In the genomic region with DNA sequence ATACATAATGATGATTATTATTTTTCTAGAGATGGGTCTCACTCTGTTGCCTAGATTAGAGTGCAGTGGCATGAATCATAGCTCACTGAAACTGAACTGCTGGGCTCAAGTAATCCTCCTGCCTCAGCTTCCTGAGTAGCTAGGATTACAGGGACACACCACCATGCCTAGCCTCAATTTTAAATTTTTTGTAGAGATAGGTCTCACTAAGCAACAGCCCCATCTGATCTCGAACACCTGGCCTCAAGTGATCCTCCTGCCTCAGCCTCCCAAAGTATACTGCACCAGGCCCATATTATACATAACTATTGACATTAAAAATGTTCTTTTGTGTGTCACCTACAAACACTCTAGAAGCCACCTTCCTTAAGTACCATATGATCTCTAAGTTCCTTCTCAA, we compare ENCODE assay signal across 10 cellular contexts. TPM values are rescaled to one million over a fixed set of nuclear protein-coding genes. Genes with fewer than 3 reads are reported as not detected.
DNase-seq lines count a peak whose midpoint lies in the region; ATAC-seq and TF ChIP-seq lines count a peak whose summit lies in the region.
"Had no signal": no experiment of that assay in that cellular context is flagged by ENCODE, and none has a peak within 500 bp of the region (broad histone marks: within the 10 kb centered on the region; RNA-seq: fewer than 3 reads in every experiment).

No MANE protein-coding gene starts in this region.

- H3K4me3 Mint-ChIP-seq in CD4-positive, alpha-beta T cell, result no peak overlapping the region
- H3K4me3 Mint-ChIP-seq: IgD-negative memory B cell had no signal

- POLR2A ChIA-PET in CD4-positive, alpha-beta T cell (lab: Charles Lee), result interaction anchor here (1.8 kb wide), 1 partner anchor 81 kb away, joined by 5 read pairs; a partner anchor contains a TSS
- POLR2A ChIA-PET in OCI-LY7 (lab: Charles Lee), result interaction anchor here (1.0 kb wide), 1 partner anchor 1003 kb away, joined by 3 read pairs; no protein-coding TSS in a partner anchor

- no peaks in the 10 kb centered on the region for H3K36me3 Mint-ChIP-seq in CD4-positive, alpha-beta T cell (ENCODE audit: low read depth)
- H3K36me3 Mint-ChIP-seq: IgD-negative memory B cell had no signal

- no peaks in the 10 kb centered on the region for H3K9me2 ChIP-seq in OCI-LY7 (ENCODE audit: insufficient read depth, low read length)

- TF ChIP-seq CTCF in CD4-positive, alpha-beta T cell (IDR thresholded peaks at IDR 0.05), result no peak
- TF ChIP-seq CTCF in Peyer's patch (IDR thresholded peaks at IDR 0.05) (no peak), parathyroid adenoma (IDR thresholded peaks at IDR 0.05) (no peak), OCI-LY7 (conservative IDR thresholded peaks at IDR 0.05; ENCODE audit: low read length) (no peak)

- no peak overlapping the region for H3K27ac ChIP-seq in CD4-positive, alpha-beta T cell (ENCODE audit: low read depth, low read length)
- H3K27ac ChIP-seq in Peyer's patch, result peak overlapping the region; percentile 5 to 78 (median 50)
- peak overlapping the region; percentile 84 for H3K27ac ChIP-seq in parathyroid adenoma
- H3K27ac ChIP-seq in OCI-LY7 (ENCODE audit: low read depth, low read length, poor library complexity, severe bottlenecking), result no peak overlapping the region

- H3K27ac Mint-ChIP-seq in CD4-positive, alpha-beta T cell, result peak overlapping the region; percentile 6
- H3K27ac Mint-ChIP-seq: IgD-negative memory B cell had no signal

- ATAC-seq in CD4-positive, alpha-beta T cell (ENCODE audit: poor library complexity), result no peak

- H4K20me1 ChIP-seq in OCI-LY7 (ENCODE audit: insufficient read depth, low read length), result no peaks in the 10 kb centered on the region

- BruUV-seq in OCI-LY7 (replicated peaks; lab: Mats Ljungman, UMichigan), result no TSS peak

- intact Hi-C loops in CD4-positive, alpha-beta T cell (cut with DNase I, micrococcal nuclease), result loop anchor here (5.0 to 10.0 kb wide), 5 partner anchors 82 to 833 kb away; a partner anchor contains a TSS
- intact Hi-C loops in OCI-LY7 (cut with micrococcal nuclease; ENCODE audit: unreplicated experiment), result no loop called here

- no peak overlapping the region for H3K4me3 ChIP-seq in Peyer's patch
- H3K4me3 ChIP-seq in endocrine pancreas (ENCODE audit: control insufficient read depth, insufficient read depth, low read length), result peak overlapping the region; percentile 22
- no peak overlapping the region for H3K4me3 ChIP-seq in parathyroid adenoma (ENCODE audit: low read depth, low read length)
- no peak overlapping the region for H3K4me3 ChIP-seq in OCI-LY7 (ENCODE audit: low read depth, low read length, poor library complexity, severe bottlenecking)

- DNase-seq in CD4-positive, alpha-beta T cell, result no peak
- no peak for DNase-seq in Peyer's patch
- no peak for DNase-seq in stimulated activated CD4-positive, alpha-beta T cell treated with anti-CD3 and anti-CD28 coated beads, Interleukin-2, amount 100 ng/mL, for 24 hours
- DNase-seq in NK-92 (lab: John Stamatoyannopoulos, UW; ENCODE audit: unreplicated experiment), result no peak
- no peak for DNase-seq in OCI-LY7 (ENCODE audit: low spot score)
- no peak for DNase-seq in GM19240 (ENCODE audit: insufficient read length, low spot score)
- DNase-seq: activated effector memory CD4-positive, alpha-beta T cell treated with Interleukin-2 at 50 U/mL for 16 hours had no signal

- H3K9ac ChIP-seq in endocrine pancreas (ENCODE audit: control insufficient read depth, insufficient read depth, low read length) (no peak overlapping the region), parathyroid adenoma (no peak overlapping the region)

- H3K4me2 ChIP-seq in parathyroid adenoma (ENCODE audit: low read length) (peak overlapping the region; percentile 39), OCI-LY7 (ENCODE audit: low read length) (no peak overlapping the region)

- H2AFZ ChIP-seq in parathyroid adenoma (peak overlapping the region; percentile 14), OCI-LY7 (ENCODE audit: low read length) (no peak overlapping the region)

- no peaks in the 10 kb centered on the region for H3K9me3 Mint-ChIP-seq in CD4-positive, alpha-beta T cell
- H3K9me3 Mint-ChIP-seq: IgD-negative memory B cell had no signal

- no peaks in the 10 kb centered on the region for H3K27me3 ChIP-seq in CD4-positive, alpha-beta T cell (ENCODE audit: control insufficient read depth, insufficient read depth, low read length)
- H3K27me3 ChIP-seq in Peyer's patch, result no peaks in the 10 kb centered on the region
- no peaks in the 10 kb centered on the region for H3K27me3 ChIP-seq in endocrine pancreas (ENCODE audit: control insufficient read depth, insufficient read depth, low read length)
- H3K27me3 ChIP-seq in parathyroid adenoma (ENCODE audit: control insufficient read depth, insufficient read depth, low read length), result no peaks in the 10 kb centered on the region

- H3K36me3 ChIP-seq in Peyer's patch (no peaks in the 10 kb centered on the region), endocrine pancreas (ENCODE audit: control insufficient read depth, insufficient read depth, low read length) (no peaks in the 10 kb centered on the region), parathyroid adenoma (ENCODE audit: control insufficient read depth, insufficient read depth, low read length) (no peaks in the 10 kb centered on the region), OCI-LY7 (ENCODE audit: insufficient read depth, low read length) (no peaks in the 10 kb centered on the region)

- H3K27me3 Mint-ChIP-seq in CD4-positive, alpha-beta T cell, result peaks cover 6% of the 10 kb centered on the region

- TF ChIP-seq POLR2A in Peyer's patch (IDR thresholded peaks at IDR 0.05), result no peak

- CTCF ChIA-PET in CD4-positive, alpha-beta T cell (lab: Charles Lee), result interaction anchor here (1.8 kb wide), 1 partner anchor 63 kb away, joined by 4 read pairs; no protein-coding TSS in a partner anchor
- CTCF ChIA-PET in OCI-LY7 (lab: Charles Lee; ENCODE audit: unreplicated experiment), result interaction anchor here (0.6 kb wide), 1 partner anchor 813 kb away, joined by 3 read pairs; no protein-coding TSS in a partner anchor

- H3K9me3 ChIP-seq in CD4-positive, alpha-beta T cell (ENCODE audit: control insufficient read depth, low read length), result no peaks in the 10 kb centered on the region
- H3K9me3 ChIP-seq in Peyer's patch (no peaks in the 10 kb centered on the region), endocrine pancreas (ENCODE audit: control insufficient read depth, low read length) (no peaks in the 10 kb centered on the region), parathyroid adenoma (ENCODE audit: control insufficient read depth, low read length) (no peaks in the 10 kb centered on the region), OCI-LY7 (ENCODE audit: low read length) (no peaks in the 10 kb centered on the region)

- H3K4me1 Mint-ChIP-seq in CD4-positive, alpha-beta T cell (ENCODE audit: low read depth), result peaks cover 30% of the 10 kb centered on the region

- H3K4me1 ChIP-seq in Peyer's patch, result peaks cover 0 to 16% (median 0%) of the 10 kb centered on the region in 4 donors
- peaks cover 12% of the 10 kb centered on the region for H3K4me1 ChIP-seq in endocrine pancreas (ENCODE audit: control insufficient read depth, insufficient read depth, low read length)
- peaks cover 22% of the 10 kb centered on the region for H3K4me1 ChIP-seq in parathyroid adenoma
- no peaks in the 10 kb centered on the region for H3K4me1 ChIP-seq in OCI-LY7 (ENCODE audit: insufficient read depth, low read length, poor library complexity, severe bottlenecking)

- H3K79me2 ChIP-seq in parathyroid adenoma (no peaks in the 10 kb centered on the region), OCI-LY7 (ENCODE audit: insufficient read depth, low read depth, low read length) (no peaks in the 10 kb centered on the region)

RNA-seq across cellular contexts. Expression of a gene that starts 3.4 kb away (rescaled TPM):
- total RNA-seq in CD4-positive, alpha-beta T cell, result 10 to 100 TPM; 24.6 to 27.2 TPM
- total RNA-seq in Peyer's patch (100 to 1,000 TPM in 3 of 4 donors, 10 to 100 TPM in 1; 94.1 to 240 (median 128) TPM), OCI-LY7 (2022) (108 and 117 TPM in 2 replicates)
- total RNA-seq in OCI-LY7 (2014; rRNA removed; shearing (Covaris generic)), result 132 and 140 TPM in 2 replicates

Comparison
In these comparisons a context has a peak if more than half of its experiments do, and no peak if none do; other contexts are left out.
1. H3K27ac ChIP-seq: peak in Peyer's patch (4 of 4) and parathyroid adenoma (single experiment); none in CD4-positive, alpha-beta T cell (single experiment) and OCI-LY7 (single experiment).